8 cellular contexts compared by ENCODE assay signal in genomic region chr12:25377475-25378179, GRCh38.
DNase-seq lines count a peak whose midpoint lies in the region; ATAC-seq lines count a peak whose summit lies in the region.

No MANE protein-coding gene starts in this region.

- WGBS in right cardiac atrium, result 58% methylated on average over 5 of the region's 5 CpGs

- no peak overlapping the region for H3K4me3 ChIP-seq in right cardiac atrium (ENCODE audit: low read length)

- ATAC-seq in GM19023 (IDR thresholded peaks at IDR 0.05; ENCODE audit: unreplicated experiment) (peak; percentile 54), HG03342 (IDR thresholded peaks at IDR 0.05; ENCODE audit: unreplicated experiment) (no peak), right cardiac atrium (no peak)

- peak; percentile 47 for DNase-seq in M059J (ENCODE audit: low read depth)
- DNase-seq in astrocyte of the hippocampus (ENCODE audit: low read depth, low spot score), result peak; percentile 3
- DNase-seq in stimulated activated CD4-positive, alpha-beta T cell treated with anti-CD3 and anti-CD28 coated beads, Interleukin-4, amount 100 ng/mL, for 1 hour, result peak; percentile 33
- DNase-seq in amniotic stem cell (lab: John Stamatoyannopoulos, UW), result no peak
- no peak for DNase-seq in cerebellum (ENCODE audit: low spot score)
- DNase-seq in right cardiac atrium, result no peak

- H3K27me3 ChIP-seq in right cardiac atrium (ENCODE audit: control insufficient read depth, insufficient read depth), result no peaks in the 10 kb centered on the region

- H3K4me1 ChIP-seq in right cardiac atrium (ENCODE audit: control insufficient read depth, insufficient read depth, low read length), result no peaks in the 10 kb centered on the region

- H3K9me3 ChIP-seq in right cardiac atrium (ENCODE audit: control insufficient read depth, low read length), result no peaks in the 10 kb centered on the region

- intact Hi-C loops in right cardiac atrium (cut with DNase I), result no loop called here

- H3K27ac ChIP-seq in right cardiac atrium (ENCODE audit: low read length), result no peak overlapping the region

Comparison
In these comparisons a context has a peak if more than half of its experiments do, and no peak if none do; other contexts are left out.
1. DNase-seq: peak in M059J (single experiment), astrocyte of the hippocampus (single experiment) and stimulated activated CD4-positive, alpha-beta T cell treated with anti-CD3 and anti-CD28 coated beads, Interleukin-4, amount 100 ng/mL, for 1 hour (single experiment); none in amniotic stem cell (single experiment), cerebellum (single experiment) and right cardiac atrium (0 of 3).